Comparison of ENCODE assay signal across 19 cellular contexts in genomic region chr4:93152461-93152860, GRCh38.
"Had no signal": no experiment of that assay in that cellular context is flagged by ENCODE, and none has a peak within 500 bp of the region (broad histone marks: within the 10 kb centered on the region; RNA-seq: fewer than 3 reads in every experiment).

No MANE protein-coding gene starts in this region.

- H3K4me3 ChIP-seq: K562, SJSA1, SK-N-MC had no signal

- H3K4me3 Mint-ChIP-seq: IgD-negative memory B cell had no signal

- H3K27me3 ChIP-seq: SJSA1 had no signal

- H3K27ac ChIP-seq: HL-60, KMS-11, SJSA1, SK-N-MC had no signal

- H3K4me1 ChIP-seq: SJSA1 had no signal

- H3K9ac ChIP-seq: KMS-11 had no signal

- H3K4me1 Mint-ChIP-seq: IgD-negative memory B cell had no signal

- H3K27me3 Mint-ChIP-seq: IgD-negative memory B cell had no signal

- ATAC-seq: K562 had no signal

- H3K36me3 Mint-ChIP-seq: IgD-negative memory B cell had no signal

- H3K4me2 ChIP-seq: KMS-11 had no signal

- DNase-seq: Kasumi-1, MM.1S, NCI-H1092 treated with DMSO at 0.1 percent for 48 hours, NCI-H1436, NCI-H2029, NCI-H2081 treated with DMSO at 0.1 percent for 48 hours, NCI-H345, NCI-H446 treated with DMSO at 0.1 percent for 48 hours, NCI-H510A treated with DMSO at 0.1 percent for 48 hours, Right ventricle myocardium superior, RPMI8226, SIG-M5, SW 1271 had no signal

- H3K36me3 ChIP-seq: SJSA1 had no signal

- H3K27ac Mint-ChIP-seq: IgD-negative memory B cell had no signal

- H3K9me3 ChIP-seq: SJSA1 had no signal
